ENCODE assay signal across 8 cellular contexts in genomic region chr9:128881627-128881883, GRCh38. TPM values are rescaled to one million over a fixed set of nuclear protein-coding genes. Genes with fewer than 3 reads are reported as not detected.
DNase-seq lines count a peak whose midpoint lies in the region; ATAC-seq and TF ChIP-seq lines count a peak whose summit lies in the region.

No MANE protein-coding gene starts in this region.

- H3K4me2 ChIP-seq in BLaER1, result peak overlapping the region; percentile 86

- H3K9ac ChIP-seq in BLaER1, result peak overlapping the region; percentile 99

- no peaks in the 10 kb centered on the region for H3K9me3 ChIP-seq in BLaER1
- no peaks in the 10 kb centered on the region for H3K9me3 ChIP-seq in effector memory CD4-positive, alpha-beta T cell (ENCODE audit: control insufficient read depth, low read length)

- H3K4me3 ChIP-seq in BLaER1 (peak overlapping the region; percentile 91), LNCaP clone FGC (ENCODE audit: low read depth, low read length) (peak overlapping the region; percentile 97)
- H3K4me3 ChIP-seq in effector memory CD4-positive, alpha-beta T cell (ENCODE audit: insufficient read depth, low read depth, low read length, poor library complexity, severe bottlenecking), result peak overlapping the region; percentile 98

- peaks cover 27% of the 10 kb centered on the region for H3K36me3 ChIP-seq in BLaER1
- H3K36me3 ChIP-seq in effector memory CD4-positive, alpha-beta T cell (ENCODE audit: control insufficient read depth, insufficient read depth, low read length), result peaks cover 18% of the 10 kb centered on the region

- TF ChIP-seq CTCF in LNCaP clone FGC (IDR thresholded peaks at IDR 0.05; ENCODE audit: control insufficient read depth, extremely low read depth, insufficient read depth) (no peak), natural killer cell (IDR thresholded peaks at IDR 0.05) (no peak)

- H3K27ac ChIP-seq in BLaER1, result peak overlapping the region; percentile 97
- peak overlapping the region; percentile 61 for H3K27ac ChIP-seq in effector memory CD4-positive, alpha-beta T cell (ENCODE audit: insufficient read depth, low read length, poor library complexity, severe bottlenecking)

- DNase-seq in LNCaP clone FGC (ENCODE audit: low read depth) (no peak), natural killer cell (no peak), islet precursor cell (no peak), cerebellar nuclear complex (lab: John Stamatoyannopoulos, UW) (no peak), NCI-H1930 (lab: John Stamatoyannopoulos, UW) (no peak)
- DNase-seq in effector memory CD4-positive, alpha-beta T cell, result no peak

- H3K27ac Mint-ChIP-seq in natural killer cell, result peak overlapping the region; percentile 93 to 97

- ATAC-seq in natural killer cell, result peak; percentile 33 to 46 (median 41)
- no peak for ATAC-seq in HG03432 (IDR thresholded peaks at IDR 0.05; ENCODE audit: unreplicated experiment)

- intact Hi-C loops in natural killer cell (cut with micrococcal nuclease), result loop anchor here (1.0 to 5.0 kb wide), 3 partner anchors 18 to 155 kb away; partner anchors contain the start of genes MIGA2 and PHYHD1

- H3K4me1 ChIP-seq in BLaER1, result peaks cover 54% of the 10 kb centered on the region
- H3K4me1 ChIP-seq in effector memory CD4-positive, alpha-beta T cell (ENCODE audit: control insufficient read depth, insufficient read depth, low read length, poor library complexity, severe bottlenecking), result peaks cover 12% of the 10 kb centered on the region

- H3K9me3 Mint-ChIP-seq in natural killer cell, result no peaks in the 10 kb centered on the region

- H3K4me3 Mint-ChIP-seq in natural killer cell, result peak overlapping the region; percentile 99

- H4K20me1 ChIP-seq in BLaER1, result peaks cover 40% of the 10 kb centered on the region

- no peaks in the 10 kb centered on the region for H3K27me3 Mint-ChIP-seq in natural killer cell (ENCODE audit: low read depth in 2 of 2)

- peaks cover 59 to 64% of the 10 kb centered on the region in 2 donors for H3K4me1 Mint-ChIP-seq in natural killer cell

- no peaks in the 10 kb centered on the region for H3K27me3 ChIP-seq in BLaER1
- no peaks in the 10 kb centered on the region for H3K27me3 ChIP-seq in effector memory CD4-positive, alpha-beta T cell (replicated peaks; ENCODE audit: control insufficient read depth, insufficient read depth, low read length, poor library complexity, severe bottlenecking)

- H3K36me3 Mint-ChIP-seq in natural killer cell, result no peaks in the 10 kb centered on the region

RNA-seq across cellular contexts. Expression of gene KYAT1, which starts 0.2 kb away (rescaled TPM):
- total RNA-seq in natural killer cell, result 10 to 100 TPM in 1 of 3 donors, 1 to 10 TPM in 2; 8.9 to 11.3 (median 9.1) TPM

RNA-seq across cellular contexts. Expression of gene LRRC8A, which starts 0.4 kb away (rescaled TPM):
- 10 to 100 TPM; 60.0 to 82.9 (median 67.9) TPM for total RNA-seq in natural killer cell

RNA-seq across cellular contexts. Expression of gene PHYHD1, which starts 39.2 kb away (rescaled TPM):
- total RNA-seq in natural killer cell, result 1 to 10 TPM; 5.4 to 6.0 (median 5.4) TPM

RNA-seq across cellular contexts. Expression of gene SPOUT1, which starts 52.0 kb away (rescaled TPM):
- total RNA-seq in natural killer cell, result 10 to 100 TPM; 35.8 to 49.2 (median 40.1) TPM
